ENCODE assay signal across 9 cellular contexts in the genomic region with DNA sequence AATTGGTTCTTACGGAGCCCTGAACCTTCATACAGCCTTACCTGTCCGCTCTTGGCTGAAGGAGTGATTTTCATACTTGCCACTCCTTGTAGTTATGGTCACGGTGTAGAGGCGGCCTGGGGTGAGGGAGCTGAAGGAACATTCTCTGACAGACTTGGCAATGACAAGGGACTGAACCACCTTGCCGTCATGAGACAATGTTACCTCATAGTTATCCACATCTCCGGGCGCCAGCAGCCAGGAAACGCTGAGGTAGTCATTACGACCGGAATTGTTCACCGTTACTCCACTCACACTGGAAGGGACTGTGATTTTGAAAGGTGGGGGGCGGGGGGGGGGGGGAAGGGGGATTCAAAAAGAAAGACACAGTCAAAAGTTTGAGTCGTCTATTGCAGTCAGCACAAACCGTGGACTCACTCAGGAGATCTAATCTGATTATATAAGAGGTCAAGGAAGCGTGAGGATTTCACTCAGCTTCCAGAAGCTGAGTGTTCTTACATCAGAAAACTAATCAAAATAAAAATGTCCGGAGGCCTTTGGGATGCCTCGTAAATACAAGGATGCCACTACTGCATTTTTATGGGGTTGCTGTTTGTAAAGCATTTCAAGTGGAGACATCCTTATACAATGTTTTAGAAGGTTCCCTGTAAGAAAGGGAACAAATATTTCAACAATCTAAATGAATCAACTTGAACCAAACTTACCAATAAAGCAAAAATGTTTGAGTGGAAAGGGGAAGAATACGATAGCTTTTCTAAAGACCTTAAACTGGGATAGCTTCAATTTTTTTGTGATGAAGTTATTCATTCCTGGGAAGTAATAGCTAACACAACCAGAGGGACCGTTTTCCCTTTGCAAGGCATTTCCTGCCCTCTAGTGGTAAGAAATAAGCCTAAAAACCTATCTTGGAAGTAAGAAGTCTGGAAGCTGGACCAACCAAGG.
A peak's percentile ranks its signal among the peaks of the same experiment; 100 is the strongest.
DNase-seq lines count a peak whose midpoint lies in the region; ATAC-seq and TF ChIP-seq lines count a peak whose summit lies in the region.
"Had no signal": no experiment of that assay in that cellular context is flagged by ENCODE, and none has a peak within 500 bp of the region (broad histone marks: within the 10 kb centered on the region; RNA-seq: fewer than 3 reads in every experiment).

No MANE protein-coding gene starts in this region.

- H3K4me3 Mint-ChIP-seq in nephron, result no peak overlapping the region
- H3K4me3 Mint-ChIP-seq: T-helper 1 cell treated with Interleukin-12 subunit alpha and Interleukin-12 subunit beta and Interleukin-4 antibody, amounts not matched to agents 30 μg/mL and 1 μg/mL, for 36 hours had no signal

- no peaks in the 10 kb centered on the region for H3K4me1 ChIP-seq in RWPE2 (ENCODE audit: insufficient read depth, poor library complexity, severe bottlenecking)

- ATAC-seq in GM21447 (IDR thresholded peaks at IDR 0.05; ENCODE audit: unreplicated experiment) (peak; percentile 83), RWPE2 (ENCODE audit: low read depth) (peak; percentile 84), GM19023 (IDR thresholded peaks at IDR 0.05; ENCODE audit: unreplicated experiment) (no peak)

- no peaks in the 10 kb centered on the region for H3K4me1 Mint-ChIP-seq in nephron

- H3K36me3 Mint-ChIP-seq in nephron (ENCODE audit: low read depth), result no peaks in the 10 kb centered on the region

- TF ChIP-seq CTCF in RWPE2 (IDR thresholded peaks at IDR 0.05; ENCODE audit: poor library complexity, severe bottlenecking) (peak; percentile 88), nephron (IDR thresholded peaks at IDR 0.05; ENCODE audit: unreplicated experiment in 3 of 3) (peak; percentile 79 to 86 (median 83))

- H3K27ac ChIP-seq in RWPE2 (ENCODE audit: poor library complexity, severe bottlenecking), result no peak overlapping the region

- no peaks in the 10 kb centered on the region for H3K9me3 ChIP-seq in RWPE2 (ENCODE audit: severe bottlenecking)

- TF ChIP-seq POLR2A in erythroblast (IDR thresholded peaks at IDR 0.05; ENCODE audit: low read length), result no peak

- H3K36me3 ChIP-seq in RWPE2 (ENCODE audit: low read depth), result no peaks in the 10 kb centered on the region

- no peaks in the 10 kb centered on the region for H3K27me3 ChIP-seq in RWPE2 (ENCODE audit: insufficient read depth, poor library complexity, severe bottlenecking)

- H3K27me3 Mint-ChIP-seq in nephron (ENCODE audit: low read depth), result no peaks in the 10 kb centered on the region

- H3K27ac Mint-ChIP-seq in nephron, result no peak overlapping the region
- H3K27ac Mint-ChIP-seq: T-helper 1 cell treated with Interleukin-12 subunit alpha and Interleukin-12 subunit beta and Interleukin-4 antibody, amounts not matched to agents 30 μg/mL and 1 μg/mL, for 36 hours had no signal

- DNase-seq in DMS 273 treated with DMSO at 0.1 percent for 48 hours (lab: John Stamatoyannopoulos, UW) (peak; percentile 13), NAMALWA (ENCODE audit: low spot score) (peak; percentile 76), RWPE2 (ENCODE audit: low spot score) (no peak), erythroblast (lab: John Stamatoyannopoulos, UW) (peak; percentile 55 to 67), mesenteric fat pad (ENCODE audit: low spot score) (no peak)

- H3K9me3 Mint-ChIP-seq in nephron, result no peaks in the 10 kb centered on the region
- H3K9me3 Mint-ChIP-seq: T-helper 1 cell treated with Interleukin-12 subunit alpha and Interleukin-12 subunit beta and Interleukin-4 antibody, amounts not matched to agents 30 μg/mL and 1 μg/mL, for 36 hours had no signal

- H3K4me3 ChIP-seq in RWPE2 (ENCODE audit: severe bottlenecking), result no peak overlapping the region

Comparison
In these comparisons a context has a peak if more than half of its experiments do, and no peak if none do; other contexts are left out.
1. DNase-seq: peak in DMS 273 treated with DMSO at 0.1 percent for 48 hours (single experiment), NAMALWA (single experiment) and erythroblast (2 of 2); none in RWPE2 (single experiment) and mesenteric fat pad (single experiment).